In genomic region chr7:50792342-50793114, GRCh38 we compare ENCODE assay signal across 8 cellular contexts. TPM values are rescaled to one million over a fixed set of nuclear protein-coding genes. Genes with fewer than 3 reads are reported as not detected.
DNase-seq lines count a peak whose midpoint lies in the region; ATAC-seq and TF ChIP-seq lines count a peak whose summit lies in the region.

No MANE protein-coding gene starts in this region.

- intact Hi-C loops in aorta (cut with DNase I): loop anchor here (5.0 to 10.0 kb wide), 2 partner anchors 65 to 272 kb away; no protein-coding TSS in a partner anchor

- H3K4me1 Mint-ChIP-seq in stimulated activated naive CD8-positive, alpha-beta T cell treated with anti-CD3 and anti-CD28 coated beads, Interleukin-15, Interleukin-2, amounts not matched to agents 100 ng/mL and 50 ng/mL, for 24 hours (ENCODE audit: low read depth): peaks cover 4% of the 10 kb centered on the region
- peaks cover 3% of the 10 kb centered on the region for H3K4me1 Mint-ChIP-seq in T-helper 1 cell treated with Interleukin-12 subunit alpha and Interleukin-12 subunit beta and Interleukin-4 antibody, amounts not matched to agents 30 μg/mL and 1 μg/mL, for 36 hours (ENCODE audit: low read depth)
- H3K4me1 Mint-ChIP-seq in endothelial cell (ENCODE audit: unreplicated experiment) (peaks cover 38% of the 10 kb centered on the region), mesothelial cell of epicardium (peaks cover 21% of the 10 kb centered on the region)

- peak overlapping the region; percentile 97 to 98 for H3K4me3 ChIP-seq in aorta (ENCODE audit: low read length in 2 of 2)

- H3K4me1 ChIP-seq in aorta (ENCODE audit: control insufficient read depth in 1 of 2, insufficient read depth in 2 of 2, low read length in 2 of 2): peaks cover 0 to 7% of the 10 kb centered on the region in 2 donors

- no peaks in the 10 kb centered on the region for H3K36me3 ChIP-seq in aorta (ENCODE audit: control insufficient read depth in 1 of 2, insufficient read depth in 2 of 2, low read length in 1 of 2)

- ATAC-seq in stimulated activated naive CD8-positive, alpha-beta T cell treated with anti-CD3 and anti-CD28 coated beads, Interleukin-15, Interleukin-2, amounts not matched to agents 100 U/mL and 50 U/mL, for 24 hours: no peak
- peak; percentile 27 for ATAC-seq in aorta (ENCODE audit: low FRiP score)
- ATAC-seq in GM19395 (IDR thresholded peaks at IDR 0.05; ENCODE audit: unreplicated experiment): no peak

- peak overlapping the region; percentile 42 to 61 for H3K27ac ChIP-seq in aorta (ENCODE audit: low read depth in 1 of 2, low read length in 2 of 2)

- no peaks in the 10 kb centered on the region for H3K27me3 ChIP-seq in aorta (ENCODE audit: control insufficient read depth in 1 of 2, insufficient read depth in 2 of 2, low read length in 1 of 2)

- no peaks in the 10 kb centered on the region for H3K36me3 Mint-ChIP-seq in stimulated activated naive CD8-positive, alpha-beta T cell treated with anti-CD3 and anti-CD28 coated beads, Interleukin-15, Interleukin-2, amounts not matched to agents 100 ng/mL and 50 ng/mL, for 24 hours (ENCODE audit: low read depth)
- peaks cover 2% of the 10 kb centered on the region for H3K36me3 Mint-ChIP-seq in T-helper 1 cell treated with Interleukin-12 subunit alpha and Interleukin-12 subunit beta and Interleukin-4 antibody, amounts not matched to agents 30 μg/mL and 1 μg/mL, for 36 hours (ENCODE audit: low read depth)
- H3K36me3 Mint-ChIP-seq in endothelial cell (ENCODE audit: low read depth, unreplicated experiment) (peaks cover 21% of the 10 kb centered on the region), mesothelial cell of epicardium (peaks cover 7% of the 10 kb centered on the region)

- TF ChIP-seq CTCF in endothelial cell (IDR thresholded peaks at IDR 0.05; ENCODE audit: unreplicated experiment): no peak
- TF ChIP-seq CTCF in mesothelial cell of epicardium (IDR thresholded peaks at IDR 0.05; ENCODE audit: unreplicated experiment): no peak

- H3K4me3 Mint-ChIP-seq in stimulated activated naive CD8-positive, alpha-beta T cell treated with anti-CD3 and anti-CD28 coated beads, Interleukin-15, Interleukin-2, amounts not matched to agents 100 ng/mL and 50 ng/mL, for 24 hours: peak overlapping the region; percentile 79
- peak overlapping the region; percentile 69 for H3K4me3 Mint-ChIP-seq in T-helper 1 cell treated with Interleukin-12 subunit alpha and Interleukin-12 subunit beta and Interleukin-4 antibody, amounts not matched to agents 30 μg/mL and 1 μg/mL, for 36 hours
- H3K4me3 Mint-ChIP-seq in endothelial cell (ENCODE audit: unreplicated experiment) (peak overlapping the region; percentile 98), mesothelial cell of epicardium (peak overlapping the region; percentile 85)

- WGBS in aorta, 2 donors: 1 to 2% methylated on average over 52 to 91 of the region's 91 CpGs

- peaks cover 4% of the 10 kb centered on the region for H3K9me3 Mint-ChIP-seq in stimulated activated naive CD8-positive, alpha-beta T cell treated with anti-CD3 and anti-CD28 coated beads, Interleukin-15, Interleukin-2, amounts not matched to agents 100 ng/mL and 50 ng/mL, for 24 hours
- H3K9me3 Mint-ChIP-seq in T-helper 1 cell treated with Interleukin-12 subunit alpha and Interleukin-12 subunit beta and Interleukin-4 antibody, amounts not matched to agents 30 μg/mL and 1 μg/mL, for 36 hours: no peaks in the 10 kb centered on the region
- H3K9me3 Mint-ChIP-seq in endothelial cell (ENCODE audit: unreplicated experiment) (no peaks in the 10 kb centered on the region), mesothelial cell of epicardium (no peaks in the 10 kb centered on the region)

- no peak for DNase-seq in stimulated activated naive CD8-positive, alpha-beta T cell treated with anti-CD3 and anti-CD28 coated beads, Interleukin-15, Interleukin-2, amounts not matched to agents 100 U/mL and 50 U/mL, for 24 hours
- DNase-seq in endothelial cell (ENCODE audit: low spot score) (peak; percentile 47), mesothelial cell of epicardium (ENCODE audit: low spot score in 2 of 2, unreplicated experiment in 2 of 2) (peak in 1 of 2 experiments; percentile 54), aorta (peak; percentile 59 to 85), HT-29 (ENCODE audit: low spot score) (no peak)

- peaks cover 60% of the 10 kb centered on the region for H3K27me3 Mint-ChIP-seq in stimulated activated naive CD8-positive, alpha-beta T cell treated with anti-CD3 and anti-CD28 coated beads, Interleukin-15, Interleukin-2, amounts not matched to agents 100 ng/mL and 50 ng/mL, for 24 hours
- H3K27me3 Mint-ChIP-seq in T-helper 1 cell treated with Interleukin-12 subunit alpha and Interleukin-12 subunit beta and Interleukin-4 antibody, amounts not matched to agents 30 μg/mL and 1 μg/mL, for 36 hours (ENCODE audit: low read depth): peaks cover 68% of the 10 kb centered on the region
- peaks cover 9% of the 10 kb centered on the region for H3K27me3 Mint-ChIP-seq in endothelial cell (ENCODE audit: unreplicated experiment)
- peaks cover 39% of the 10 kb centered on the region for H3K27me3 Mint-ChIP-seq in mesothelial cell of epicardium (ENCODE audit: low read depth)

- peak overlapping the region; percentile 70 for H3K27ac Mint-ChIP-seq in stimulated activated naive CD8-positive, alpha-beta T cell treated with anti-CD3 and anti-CD28 coated beads, Interleukin-15, Interleukin-2, amounts not matched to agents 100 ng/mL and 50 ng/mL, for 24 hours
- peak overlapping the region; percentile 67 for H3K27ac Mint-ChIP-seq in T-helper 1 cell treated with Interleukin-12 subunit alpha and Interleukin-12 subunit beta and Interleukin-4 antibody, amounts not matched to agents 30 μg/mL and 1 μg/mL, for 36 hours
- H3K27ac Mint-ChIP-seq in endothelial cell (ENCODE audit: unreplicated experiment) (peak overlapping the region; percentile 90), mesothelial cell of epicardium (peak overlapping the region; percentile 84)

- H3K9me3 ChIP-seq in aorta (ENCODE audit: control insufficient read depth, low read length): no peaks in the 10 kb centered on the region

RNA-seq across cellular contexts. Expression of gene GRB10, which starts 9.8 kb away (rescaled TPM):
- total RNA-seq in endothelial cell (ENCODE audit: unreplicated experiment) (164 TPM), mesothelial cell of epicardium (52.4 to 59.2 TPM (median 56.1 TPM) in 3 replicates), aorta (100 to 1,000 TPM; 106 to 108 TPM)
- polyA plus RNA-seq in aorta: 10 to 100 TPM; 11.8 to 21.2 TPM
- total RNA-seq in HT-29 (2014; rRNA removed; shearing (Covaris generic)): 6.6 and 9.0 TPM in 2 replicates

Comparison
In these comparisons a context has a peak if more than half of its experiments do, and no peak if none do; other contexts are left out.
1. DNase-seq: peak in endothelial cell (single experiment) and aorta (2 of 2); none in stimulated activated naive CD8-positive, alpha-beta T cell treated with anti-CD3 and anti-CD28 coated beads, Interleukin-15, Interleukin-2, amounts not matched to agents 100 U/mL and 50 U/mL, for 24 hours (single experiment) and HT-29 (single experiment).
2. Peak in every context shown above with its lines, with median percentiles within 50 percentile points of each other: H3K27ac Mint-ChIP-seq and H3K4me3 Mint-ChIP-seq.